In the genomic region with DNA sequence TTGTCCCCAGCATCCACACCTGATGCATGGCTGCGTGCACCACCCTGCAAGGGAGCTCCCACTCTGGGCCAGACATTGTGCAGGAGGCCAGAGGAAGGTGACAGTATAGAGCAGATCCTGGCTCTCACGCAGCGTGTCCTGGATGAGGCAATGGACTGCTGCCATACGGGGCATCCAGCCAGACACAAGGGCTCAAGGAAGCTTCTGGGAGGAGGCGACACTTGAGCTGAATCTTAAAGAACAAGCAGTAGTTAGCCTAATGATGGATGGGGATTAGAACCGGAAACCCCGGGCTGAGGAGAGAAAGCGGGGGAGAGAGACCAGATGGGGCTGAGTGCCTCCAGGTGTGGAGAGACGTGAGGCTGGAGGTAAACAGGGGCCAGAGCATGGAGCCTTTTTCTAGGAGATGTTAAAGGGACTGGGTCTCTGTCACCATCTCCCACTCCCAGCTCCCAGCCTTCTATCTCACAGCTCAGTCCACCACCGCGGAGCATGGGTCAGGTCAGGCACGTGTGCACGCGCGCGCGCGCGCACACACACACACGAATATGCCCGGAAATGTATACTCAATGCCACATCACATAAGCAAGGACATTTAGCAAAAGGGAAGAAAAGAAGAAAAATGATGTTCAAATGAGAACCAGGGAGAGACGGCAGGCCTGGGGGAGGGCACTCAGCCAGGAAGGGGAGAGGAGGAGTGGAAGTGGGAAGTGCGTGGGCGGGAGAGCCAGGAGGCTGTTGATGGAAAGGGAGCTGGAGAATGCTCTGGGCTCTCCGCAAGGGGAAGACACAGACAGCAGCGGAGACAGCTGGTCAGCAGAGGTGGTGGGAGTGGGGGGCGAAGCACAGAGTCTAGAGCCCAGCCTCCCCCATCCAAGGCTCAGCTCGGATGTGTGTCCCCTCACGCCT, we compare ENCODE assay signal across 10 cellular contexts. TPM values are rescaled to one million over a fixed set of nuclear protein-coding genes. Genes with fewer than 3 reads are reported as not detected.
A peak's percentile ranks its signal among the peaks of the same experiment; 100 is the strongest.
DNase-seq lines count a peak whose midpoint lies in the region; ATAC-seq, FAIRE-seq and TF ChIP-seq lines count a peak whose summit lies in the region.
"Had no signal": no experiment of that assay in that cellular context is flagged by ENCODE, and none has a peak within 500 bp of the region (broad histone marks: within the 10 kb centered on the region; RNA-seq: fewer than 3 reads in every experiment).

No MANE protein-coding gene starts in this region.

- H3K27me3 ChIP-seq in GM23338 (ENCODE audit: insufficient read depth): no peaks in the 10 kb centered on the region
- no peaks in the 10 kb centered on the region for H3K27me3 ChIP-seq in right atrium auricular region

- H3K4me1 Mint-ChIP-seq in GM23338: peaks cover 26% of the 10 kb centered on the region

- peak overlapping the region; percentile 9; the same call in 1 of the 3 replicates for H3K4me3 Mint-ChIP-seq in GM23338

- H3K27ac Mint-ChIP-seq in GM23338: peak overlapping the region; percentile 95

- H3K27ac ChIP-seq in GM23338 (ENCODE audit: low read depth) (peak overlapping the region; percentile 91), angular gyrus (ENCODE audit: low read depth, low read length) (peak overlapping the region; percentile 16), right atrium auricular region (peak overlapping the region; percentile 7 to 39)

- peaks cover 5% of the 10 kb centered on the region; the same call in 1 of the 2 replicates for H3F3A ChIP-seq in GM23338 (replicated peaks; ENCODE audit: low read depth)

- no peak for DNase-seq in GM23338 (ENCODE audit: low spot score)
- peak; percentile 75 for DNase-seq in right atrium auricular region (ENCODE audit: low spot score)
- DNase-seq in retina: peak; percentile 43
- no peak for DNase-seq in GM12892 (ENCODE audit: insufficient read length)
- DNase-seq in stimulated activated CD4-positive, alpha-beta T cell treated with anti-CD3 and anti-CD28 coated beads, Interleukin-2, amount 100 ng/mL, for 24 hours: no peak
- DNase-seq: cerebellar nuclear complex had no signal

- no peaks in the 10 kb centered on the region for H3K9me2 ChIP-seq in GM23338 (ENCODE audit: insufficient read depth)

- H3K9me3 Mint-ChIP-seq in GM23338: peaks cover 3% of the 10 kb centered on the region; the same call in 2 of the 3 replicates

- ATAC-seq in GM23338 (peak; percentile 15), HG03045 (IDR thresholded peaks at IDR 0.05; ENCODE audit: unreplicated experiment) (no peak), GM18502 (IDR thresholded peaks at IDR 0.05; ENCODE audit: poor library complexity, unreplicated experiment) (no peak)

- H3K9me3 ChIP-seq in right atrium auricular region: no peaks in the 10 kb centered on the region

- peaks cover 2% of the 10 kb centered on the region; the same call in 1 of the 3 replicates for H3K36me3 Mint-ChIP-seq in GM23338 (ENCODE audit: low read depth)

- no peaks in the 10 kb centered on the region for H3K79me2 ChIP-seq in GM23338 (replicated peaks; ENCODE audit: insufficient read depth)

- H3K4me1 ChIP-seq in GM23338 (ENCODE audit: insufficient read depth): peaks cover 17% of the 10 kb centered on the region
- H3K4me1 ChIP-seq in right atrium auricular region: peaks cover 0 to 31% of the 10 kb centered on the region in 2 donors

- H4K20me1 ChIP-seq in GM23338 (replicated peaks; ENCODE audit: insufficient read depth): no peaks in the 10 kb centered on the region

- TF ChIP-seq CTCF in GM23338 (conservative IDR thresholded peaks at IDR 0.05; ENCODE audit: low read depth in 2 of 2): no peak
- TF ChIP-seq CTCF in right atrium auricular region (IDR thresholded peaks at IDR 0.05): no peak

- H3K36me3 ChIP-seq in GM23338 (ENCODE audit: insufficient read depth): no peaks in the 10 kb centered on the region
- H3K36me3 ChIP-seq in right atrium auricular region: no peaks in the 10 kb centered on the region

- no peak for FAIRE-seq in GM12892 (lab: Jason Lieb, UNC)

- TF ChIP-seq POLR2A in GM12892 (IDR thresholded peaks at IDR 0.05; ENCODE audit: low read depth, low read length): no peak

- H2AFZ ChIP-seq in GM23338: peak overlapping the region; percentile 89

- peak overlapping the region; percentile 56 for H3K4me2 ChIP-seq in GM23338

- H3K27me3 Mint-ChIP-seq in GM23338 (ENCODE audit: insufficient read depth, low read depth, poor library complexity): peaks cover 7% of the 10 kb centered on the region

- H3K4me3 ChIP-seq in GM23338: no peak overlapping the region
- peak overlapping the region in 1 of 2 donors; percentile 27 for H3K4me3 ChIP-seq in right atrium auricular region

TF ChIP-seq in GM23338, 12 proteins besides CTCF, POLR2A, EP300 and RAD21 (continues in another document):
- TF ChIP-seq POLR2AphosphoS5 (IDR thresholded peaks at IDR 0.05; ENCODE audit: low read depth) (no peak), EZH2phosphoT487 (IDR thresholded peaks at IDR 0.05; ENCODE audit: unreplicated experiment) (no peak), JUNB (IDR thresholded peaks at IDR 0.05; ENCODE audit: unreplicated experiment) (no peak), CREB1 (CRISPR knock-in tag; IDR thresholded peaks at IDR 0.05; ENCODE audit: low read depth) (no peak), EZH2 (IDR thresholded peaks at IDR 0.05; ENCODE audit: low read depth, unreplicated experiment) (no peak), ZNF331 (CRISPR knock-in tag; IDR thresholded peaks at IDR 0.05; ENCODE audit: low read depth) (no peak)
- TF ChIP-seq, protein P1, sequence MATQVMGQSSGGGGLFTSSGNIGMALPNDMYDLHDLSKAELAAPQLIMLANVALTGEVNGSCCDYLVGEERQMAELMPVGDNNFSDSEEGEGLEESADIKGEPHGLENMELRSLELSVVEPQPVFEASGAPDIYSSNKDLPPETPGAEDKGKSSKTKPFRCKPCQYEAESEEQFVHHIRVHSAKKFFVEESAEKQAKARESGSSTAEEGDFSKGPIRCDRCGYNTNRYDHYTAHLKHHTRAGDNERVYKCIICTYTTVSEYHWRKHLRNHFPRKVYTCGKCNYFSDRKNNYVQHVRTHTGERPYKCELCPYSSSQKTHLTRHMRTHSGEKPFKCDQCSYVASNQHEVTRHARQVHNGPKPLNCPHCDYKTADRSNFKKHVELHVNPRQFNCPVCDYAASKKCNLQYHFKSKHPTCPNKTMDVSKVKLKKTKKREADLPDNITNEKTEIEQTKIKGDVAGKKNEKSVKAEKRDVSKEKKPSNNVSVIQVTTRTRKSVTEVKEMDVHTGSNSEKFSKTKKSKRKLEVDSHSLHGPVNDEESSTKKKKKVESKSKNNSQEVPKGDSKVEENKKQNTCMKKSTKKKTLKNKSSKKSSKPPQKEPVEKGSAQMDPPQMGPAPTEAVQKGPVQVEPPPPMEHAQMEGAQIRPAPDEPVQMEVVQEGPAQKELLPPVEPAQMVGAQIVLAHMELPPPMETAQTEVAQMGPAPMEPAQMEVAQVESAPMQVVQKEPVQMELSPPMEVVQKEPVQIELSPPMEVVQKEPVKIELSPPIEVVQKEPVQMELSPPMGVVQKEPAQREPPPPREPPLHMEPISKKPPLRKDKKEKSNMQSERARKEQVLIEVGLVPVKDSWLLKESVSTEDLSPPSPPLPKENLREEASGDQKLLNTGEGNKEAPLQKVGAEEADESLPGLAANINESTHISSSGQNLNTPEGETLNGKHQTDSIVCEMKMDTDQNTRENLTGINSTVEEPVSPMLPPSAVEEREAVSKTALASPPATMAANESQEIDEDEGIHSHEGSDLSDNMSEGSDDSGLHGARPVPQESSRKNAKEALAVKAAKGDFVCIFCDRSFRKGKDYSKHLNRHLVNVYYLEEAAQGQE (IDR thresholded peaks at IDR 0.05; ENCODE audit: unreplicated experiment): no peak
- TF ChIP-seq, protein P2, sequence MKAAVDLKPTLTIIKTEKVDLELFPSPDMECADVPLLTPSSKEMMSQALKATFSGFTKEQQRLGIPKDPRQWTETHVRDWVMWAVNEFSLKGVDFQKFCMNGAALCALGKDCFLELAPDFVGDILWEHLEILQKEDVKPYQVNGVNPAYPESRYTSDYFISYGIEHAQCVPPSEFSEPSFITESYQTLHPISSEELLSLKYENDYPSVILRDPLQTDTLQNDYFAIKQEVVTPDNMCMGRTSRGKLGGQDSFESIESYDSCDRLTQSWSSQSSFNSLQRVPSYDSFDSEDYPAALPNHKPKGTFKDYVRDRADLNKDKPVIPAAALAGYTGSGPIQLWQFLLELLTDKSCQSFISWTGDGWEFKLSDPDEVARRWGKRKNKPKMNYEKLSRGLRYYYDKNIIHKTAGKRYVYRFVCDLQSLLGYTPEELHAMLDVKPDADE (IDR thresholded peaks at IDR 0.05): no peak

RNA-seq across cellular contexts. Expression of a gene that starts 46.2 kb away (rescaled TPM):
- not detected in 2 replicates for total RNA-seq in GM23338 (2014; rRNA removed; shearing (Covaris generic))
- not detected in 2 replicates for polyA plus RNA-seq in GM23338 (2016; fragmentation: Nextera tagmentation; extraction: Ambion mirVana)
- not detected for total RNA-seq in right atrium auricular region
- not detected for polyA plus RNA-seq in GM12892 (2012; ENCODE audit: missing spikeins)
- total RNA-seq: SK-MEL-5 had no signal

RNA-seq across cellular contexts. Expression of a gene that starts 60.0 kb away (rescaled TPM):
- total RNA-seq in GM23338 (2014; rRNA removed; shearing (Covaris generic)): not detected in 2 replicates
- not detected in 2 replicates for polyA plus RNA-seq in GM23338 (2016; fragmentation: Nextera tagmentation; extraction: Ambion mirVana)
- not detected for total RNA-seq in right atrium auricular region
- not detected for polyA plus RNA-seq in GM12892 (2012; ENCODE audit: missing spikeins)
- total RNA-seq: SK-MEL-5 had no signal

Comparison
In these comparisons a context has a peak if more than half of its experiments do, and no peak if none do; other contexts are left out.
1. DNase-seq: peak in right atrium auricular region (single experiment) and retina (single experiment); none in GM23338 (single experiment), GM12892 (single experiment) and stimulated activated CD4-positive, alpha-beta T cell treated with anti-CD3 and anti-CD28 coated beads, Interleukin-2, amount 100 ng/mL, for 24 hours (0 of 2).
2. H3K27ac ChIP-seq: peak in every context shown above with its lines; median percentile 91 in GM23338; 23 in right atrium auricular region; 16 in angular gyrus.